Comparison of ENCODE assay signal across 1 cellular context in the genomic region with DNA sequence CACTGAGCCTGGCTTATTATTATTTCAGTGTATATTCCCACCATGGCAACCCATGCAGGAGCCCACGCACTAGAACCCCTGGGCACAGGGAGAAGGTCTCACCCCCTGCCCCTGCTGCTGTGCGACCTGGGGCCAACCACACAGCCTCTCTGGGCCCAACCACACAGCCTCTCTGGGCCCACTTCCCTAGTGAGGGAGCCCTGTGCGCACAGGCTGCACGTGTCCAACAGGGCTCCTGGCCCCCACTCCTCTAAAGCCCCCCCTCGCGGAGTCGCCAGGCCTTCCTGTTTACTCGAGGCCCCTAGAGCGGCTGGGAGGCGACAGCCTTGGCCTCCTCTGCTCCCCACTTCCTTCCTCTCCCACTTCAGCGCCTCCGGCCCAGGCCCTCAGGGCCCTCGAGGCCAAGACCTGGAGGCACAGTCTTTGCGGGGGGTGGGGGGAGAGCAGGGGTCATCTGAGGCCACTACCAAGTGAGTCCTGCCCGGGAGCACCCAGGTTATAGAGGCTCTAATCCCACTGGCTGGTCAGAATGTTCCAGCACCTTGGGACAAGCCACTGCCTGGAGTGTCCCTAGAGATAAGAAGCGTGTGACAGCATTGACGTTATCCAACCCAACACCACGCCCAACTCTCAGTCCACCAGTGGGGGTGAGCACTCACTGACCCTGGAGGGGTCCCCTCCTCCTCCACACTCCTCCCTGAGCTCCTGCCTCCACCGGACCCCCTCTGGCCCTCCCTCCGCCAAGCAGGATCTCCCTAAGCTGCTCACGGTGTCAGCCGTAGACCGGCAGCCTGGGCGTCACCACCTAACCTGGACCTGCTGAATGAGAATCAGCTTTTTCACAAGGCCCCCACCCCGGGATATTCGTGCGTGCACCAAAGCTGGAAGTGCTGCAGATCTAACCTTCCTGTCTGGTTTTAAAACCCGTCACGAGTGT.
TF ChIP-seq lines count a peak whose summit lies in the region.

No MANE protein-coding gene starts in this region.

TF ChIP-seq in SK-N-SH, 30 proteins besides CTCF, POLR2A, EP300 and RAD21:
- TF ChIP-seq, protein P1, sequence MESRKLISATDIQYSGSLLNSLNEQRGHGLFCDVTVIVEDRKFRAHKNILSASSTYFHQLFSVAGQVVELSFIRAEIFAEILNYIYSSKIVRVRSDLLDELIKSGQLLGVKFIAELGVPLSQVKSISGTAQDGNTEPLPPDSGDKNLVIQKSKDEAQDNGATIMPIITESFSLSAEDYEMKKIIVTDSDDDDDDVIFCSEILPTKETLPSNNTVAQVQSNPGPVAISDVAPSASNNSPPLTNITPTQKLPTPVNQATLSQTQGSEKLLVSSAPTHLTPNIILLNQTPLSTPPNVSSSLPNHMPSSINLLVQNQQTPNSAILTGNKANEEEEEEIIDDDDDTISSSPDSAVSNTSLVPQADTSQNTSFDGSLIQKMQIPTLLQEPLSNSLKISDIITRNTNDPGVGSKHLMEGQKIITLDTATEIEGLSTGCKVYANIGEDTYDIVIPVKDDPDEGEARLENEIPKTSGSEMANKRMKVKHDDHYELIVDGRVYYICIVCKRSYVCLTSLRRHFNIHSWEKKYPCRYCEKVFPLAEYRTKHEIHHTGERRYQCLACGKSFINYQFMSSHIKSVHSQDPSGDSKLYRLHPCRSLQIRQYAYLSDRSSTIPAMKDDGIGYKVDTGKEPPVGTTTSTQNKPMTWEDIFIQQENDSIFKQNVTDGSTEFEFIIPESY (IDR thresholded peaks at IDR 0.05; ENCODE audit: borderline replicate concordance, low read depth): no peak
- TF ChIP-seq JUND (IDR thresholded peaks at IDR 0.05): no peak
- TF ChIP-seq FOXM1 (IDR thresholded peaks at IDR 0.05; ENCODE audit: low read depth): no peak
TF ChIP-seq in SK-N-SH: peak in this region for 0.
